Comparison of ENCODE assay signal across 12 cellular contexts in the genomic region with DNA sequence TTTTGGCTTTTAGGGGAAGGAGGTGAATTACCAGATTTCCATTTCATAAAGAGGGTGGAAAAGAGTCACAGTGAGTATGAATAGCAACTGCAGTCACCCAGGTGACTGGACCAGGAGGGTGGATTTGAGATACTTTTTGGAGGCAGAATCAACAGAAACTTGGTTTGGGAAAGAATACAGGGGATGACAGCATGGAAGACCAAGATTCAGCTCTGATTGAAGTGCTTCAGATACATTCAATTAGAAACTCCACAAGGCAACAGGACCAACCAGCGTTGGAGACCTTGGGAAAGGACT.
DNase-seq lines count a peak whose midpoint lies in the region; ATAC-seq and FAIRE-seq lines count a peak whose summit lies in the region.
"Had no signal": no experiment of that assay in that cellular context is flagged by ENCODE, and none has a peak within 500 bp of the region (broad histone marks: within the 10 kb centered on the region; RNA-seq: fewer than 3 reads in every experiment).

No MANE protein-coding gene starts in this region.

- ATAC-seq in GM18498 (IDR thresholded peaks at IDR 0.05; ENCODE audit: unreplicated experiment) = peak; percentile 2
- ATAC-seq in GM19463 (IDR thresholded peaks at IDR 0.05; ENCODE audit: unreplicated experiment) = peak; percentile 0
- peak; percentile 8 for ATAC-seq in HG03097 (IDR thresholded peaks at IDR 0.05; ENCODE audit: low FRiP score, unreplicated experiment)
- ATAC-seq: WTC11 had no signal

- peaks cover 16% of the 10 kb centered on the region for H3K36me3 Mint-ChIP-seq in activated naive CD8-positive, alpha-beta T cell treated with anti-CD3 and anti-CD28 coated beads for 36 hours
- H3K36me3 Mint-ChIP-seq: WTC11 had no signal

- peak overlapping the region; percentile 95 for H3K27ac Mint-ChIP-seq in activated naive CD8-positive, alpha-beta T cell treated with anti-CD3 and anti-CD28 coated beads for 36 hours
- H3K27ac Mint-ChIP-seq: WTC11 had no signal

- peaks cover 6% of the 10 kb centered on the region for H3K9me3 Mint-ChIP-seq in activated naive CD8-positive, alpha-beta T cell treated with anti-CD3 and anti-CD28 coated beads for 36 hours
- H3K9me3 Mint-ChIP-seq: WTC11 had no signal

- no peak for FAIRE-seq in GM19239 (lab: Jason Lieb, UNC)

- H3K27me3 Mint-ChIP-seq in activated naive CD8-positive, alpha-beta T cell treated with anti-CD3 and anti-CD28 coated beads for 36 hours = no peaks in the 10 kb centered on the region

- DNase-seq in activated naive CD8-positive, alpha-beta T cell treated with anti-CD3 and anti-CD28 coated beads for 36 hours = no peak
- DNase-seq in NCI-H2227 (lab: John Stamatoyannopoulos, UW; ENCODE audit: unreplicated experiment) (no peak), NCI-H146 (lab: John Stamatoyannopoulos, UW) (no peak), GM19239 (ENCODE audit: insufficient read length, low spot score) (no peak), SKM-1 treated with dmso at 0.1 percent for 144 hours (lab: John Stamatoyannopoulos, UW; ENCODE audit: unreplicated experiment) (no peak)
- DNase-seq: Caco-2; NCI-H524 treated with DMSO at 0.1 percent for 48 hours; stimulated activated naive CD4-positive, alpha-beta T cell had no signal

- H3K4me1 Mint-ChIP-seq in activated naive CD8-positive, alpha-beta T cell treated with anti-CD3 and anti-CD28 coated beads for 36 hours = peaks cover 81% of the 10 kb centered on the region

- peak overlapping the region; percentile 51 for H3K4me3 Mint-ChIP-seq in activated naive CD8-positive, alpha-beta T cell treated with anti-CD3 and anti-CD28 coated beads for 36 hours
- H3K4me3 Mint-ChIP-seq: WTC11 had no signal
